ENCODE assay signal across 12 cellular contexts in the genomic region with DNA sequence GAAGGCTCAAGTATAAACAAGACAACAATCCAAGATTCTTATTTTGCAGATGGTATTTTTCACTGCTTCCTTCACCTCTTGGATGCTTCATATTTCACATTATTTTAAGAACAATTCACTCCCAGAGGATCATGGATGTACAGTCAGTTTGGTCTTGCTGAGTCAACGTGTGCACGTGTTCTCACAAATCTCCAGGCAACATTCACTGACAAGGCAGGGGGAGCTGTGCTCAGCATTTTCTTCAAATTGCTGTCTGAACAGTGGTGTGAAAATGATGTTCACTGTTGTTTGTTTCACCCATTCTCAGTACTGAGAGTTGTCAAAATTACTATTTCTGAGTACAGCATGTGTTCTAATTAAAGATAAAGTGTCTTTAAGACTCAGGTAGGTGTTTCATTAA.
DNase-seq lines count a peak whose midpoint lies in the region; ATAC-seq and TF ChIP-seq lines count a peak whose summit lies in the region.
"Had no signal": no experiment of that assay in that cellular context is flagged by ENCODE, and none has a peak within 500 bp of the region (broad histone marks: within the 10 kb centered on the region; RNA-seq: fewer than 3 reads in every experiment).

No MANE protein-coding gene starts in this region.

- no peak overlapping the region for H3K27ac ChIP-seq in uterus
- H3K27ac ChIP-seq: heart left ventricle, parathyroid adenoma had no signal

- no peak overlapping the region for H3K4me3 Mint-ChIP-seq in type B pancreatic cell
- H3K4me3 Mint-ChIP-seq: activated naive CD4-positive, alpha-beta T cell treated with anti-CD3 and anti-CD28 coated beads, Interleukin-2, amount 50 U/mL, for 24 hours had no signal

- H3K27me3 ChIP-seq in uterus = no peaks in the 10 kb centered on the region
- H3K27me3 ChIP-seq: heart left ventricle had no signal

- no peaks in the 10 kb centered on the region for H3K36me3 ChIP-seq in uterus
- H3K36me3 ChIP-seq: heart left ventricle had no signal

- ATAC-seq in left cardiac atrium (peak; percentile 53 to 71), Right ventricle myocardium inferior (no peak), HG02588 (IDR thresholded peaks at IDR 0.05; ENCODE audit: unreplicated experiment) (no peak), GM18502 (IDR thresholded peaks at IDR 0.05; ENCODE audit: poor library complexity, unreplicated experiment) (no peak)

- no peak for DNase-seq in left cardiac atrium
- no peak for DNase-seq in Right ventricle myocardium inferior (ENCODE audit: missing footprints)
- DNase-seq in RPMI8226 = peak; percentile 5
- peak; percentile 76 for DNase-seq in fibroblast of the aortic adventitia (ENCODE audit: low read depth)
- no peak for DNase-seq in type B pancreatic cell (ENCODE audit: extremely low spot score, unreplicated experiment)
- no peak for DNase-seq in uterus
- DNase-seq: heart left ventricle, NCI-H146 had no signal

- no peaks in the 10 kb centered on the region for H3K27me3 Mint-ChIP-seq in type B pancreatic cell
- H3K27me3 Mint-ChIP-seq: activated naive CD4-positive, alpha-beta T cell treated with anti-CD3 and anti-CD28 coated beads, Interleukin-2, amount 50 U/mL, for 24 hours had no signal

- intact Hi-C loops in left cardiac atrium (cut with DNase I) (loop anchor here in 1 of 2 donors (5.0 kb wide), 1 partner anchor 38 kb away; no protein-coding TSS in a partner anchor), Right ventricle myocardium inferior (cut with DNase I) (loop anchor here (1.0 to 10.0 kb wide), 2 partner anchors 40 to 81 kb away; no protein-coding TSS in a partner anchor), uterus (cut with DNase I; ENCODE audit: low total_unique reads) (no loop called here)

- no peaks in the 10 kb centered on the region for H3K4me1 ChIP-seq in uterus
- H3K4me1 ChIP-seq: heart left ventricle, parathyroid adenoma had no signal

- H3K4me1 Mint-ChIP-seq in type B pancreatic cell (ENCODE audit: unreplicated experiment) = no peaks in the 10 kb centered on the region
- H3K4me1 Mint-ChIP-seq: activated naive CD4-positive, alpha-beta T cell treated with anti-CD3 and anti-CD28 coated beads, Interleukin-2, amount 50 U/mL, for 24 hours had no signal

- H3K9me3 Mint-ChIP-seq in type B pancreatic cell = no peaks in the 10 kb centered on the region
- H3K9me3 Mint-ChIP-seq: activated naive CD4-positive, alpha-beta T cell treated with anti-CD3 and anti-CD28 coated beads, Interleukin-2, amount 50 U/mL, for 24 hours had no signal

- H3K27ac Mint-ChIP-seq in type B pancreatic cell = no peak overlapping the region
- H3K27ac Mint-ChIP-seq: activated naive CD4-positive, alpha-beta T cell treated with anti-CD3 and anti-CD28 coated beads, Interleukin-2, amount 50 U/mL, for 24 hours had no signal

- H3K4me3 ChIP-seq in fibroblast of the aortic adventitia (ENCODE audit: low read depth, low read length) = no peak overlapping the region
- H3K4me3 ChIP-seq in uterus = no peak overlapping the region
- H3K4me3 ChIP-seq: heart left ventricle had no signal

- peak; percentile 51 for TF ChIP-seq CTCF in fibroblast of the aortic adventitia (IDR thresholded peaks at IDR 0.05; ENCODE audit: insufficient read depth, low read length)
- peak; percentile 15 for TF ChIP-seq CTCF in type B pancreatic cell (conservative IDR thresholded peaks at IDR 0.05)
- no peak for TF ChIP-seq CTCF in uterus (IDR thresholded peaks at IDR 0.05)

- TF ChIP-seq POLR2A in uterus (IDR thresholded peaks at IDR 0.05) = no peak

- no peaks in the 10 kb centered on the region for H3K36me3 Mint-ChIP-seq in type B pancreatic cell
- H3K36me3 Mint-ChIP-seq: activated naive CD4-positive, alpha-beta T cell treated with anti-CD3 and anti-CD28 coated beads, Interleukin-2, amount 50 U/mL, for 24 hours had no signal

- H3K9me3 ChIP-seq in uterus = no peaks in the 10 kb centered on the region
- H3K9me3 ChIP-seq: heart left ventricle had no signal

Comparison
In these comparisons a context has a peak if more than half of its experiments do, and no peak if none do; other contexts are left out.
1. ATAC-seq: peak in left cardiac atrium (2 of 2); none in Right ventricle myocardium inferior (single experiment), HG02588 (single experiment) and GM18502 (single experiment).
2. DNase-seq: peak in RPMI8226 (single experiment) and fibroblast of the aortic adventitia (single experiment); none in left cardiac atrium (single experiment), Right ventricle myocardium inferior (single experiment), type B pancreatic cell (single experiment) and uterus (0 of 2).
3. CTCF ChIP-seq: peak in fibroblast of the aortic adventitia (single experiment) and type B pancreatic cell (single experiment); none in uterus (0 of 4).